ENCODE assay signal across 10 cellular contexts in the genomic region with DNA sequence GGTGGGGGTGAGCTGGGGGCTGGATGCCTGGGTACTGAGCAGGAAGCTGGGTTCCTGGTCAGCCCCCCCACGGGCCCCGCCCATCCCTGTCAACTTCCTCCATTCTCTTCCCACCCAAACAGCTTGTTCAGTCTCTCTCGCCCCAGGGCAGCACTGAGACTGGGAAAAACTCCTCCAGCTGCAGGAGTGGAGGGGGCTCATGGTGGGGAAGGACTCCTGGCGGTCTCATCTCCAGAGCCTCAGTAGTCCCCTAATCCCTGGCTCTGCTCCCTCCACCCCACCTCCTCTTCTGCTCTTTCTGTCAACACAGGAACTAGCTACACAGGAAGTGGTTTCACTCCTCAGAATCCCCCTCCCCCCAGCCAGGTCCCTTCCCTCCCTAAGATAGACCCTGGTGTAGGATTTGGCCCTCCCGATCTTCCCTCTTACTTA. TPM values are rescaled to one million over a fixed set of nuclear protein-coding genes. Genes with fewer than 3 reads are reported as not detected.
DNase-seq lines count a peak whose midpoint lies in the region; ATAC-seq lines count a peak whose summit lies in the region.
"Had no signal": no experiment of that assay in that cellular context is flagged by ENCODE, and none has a peak within 500 bp of the region (broad histone marks: within the 10 kb centered on the region; RNA-seq: fewer than 3 reads in every experiment).

A gene with protein sequence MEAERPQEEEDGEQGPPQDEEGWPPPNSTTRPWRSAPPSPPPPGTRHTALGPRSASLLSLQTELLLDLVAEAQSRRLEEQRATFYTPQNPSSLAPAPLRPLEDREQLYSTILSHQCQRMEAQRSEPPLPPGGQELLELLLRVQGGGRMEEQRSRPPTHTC (minus strand): TSS at position 36 of the 432 bp plus-strand sequence. CDS start 130 bp downstream, outside the sequence.

- H3K27ac ChIP-seq in BLaER1 treated with 17β-estradiol and CSF1 and Interleukin-3, amounts not matched to agents 10 nM and 100 nM: peak within 1 kb of the TSS; percentile 89 to 99 (median 97)

- peak; percentile 36 for DNase-seq in KG1 (lab: John Stamatoyannopoulos, UW)
- DNase-seq in activated CD4-positive, alpha-beta T cell treated with anti-CD3 and anti-CD28 coated beads for 48 hours: peak; percentile 55
- DNase-seq in naive thymus-derived CD8-positive, alpha-beta T cell: peak in 9 of 10 donors; percentile 36 to 78 (median 57)
- DNase-seq in ACHN: no peak
- no peak for DNase-seq in NCI-H526 (lab: John Stamatoyannopoulos, UW)

- no peaks in the 10 kb centered on the region for H3K9me3 Mint-ChIP-seq in naive thymus-derived CD8-positive, alpha-beta T cell

- H3K27me3 Mint-ChIP-seq in naive thymus-derived CD8-positive, alpha-beta T cell: no peaks in the 10 kb centered on the region

- no peaks in the 10 kb centered on the region for H3K9me3 ChIP-seq in BLaER1 treated with 17β-estradiol and CSF1 and Interleukin-3, amounts not matched to agents 10 nM and 100 nM (replicated peaks in 1 of 11)
- no peaks in the 10 kb centered on the region for H3K9me3 ChIP-seq in endocrine pancreas (ENCODE audit: control insufficient read depth, low read length)
- H3K9me3 ChIP-seq: HAP-1, pancreas had no signal

- H3K4me1 ChIP-seq in BLaER1 treated with 17β-estradiol and CSF1 and Interleukin-3, amounts not matched to agents 10 nM and 100 nM: peaks cover 51 to 80% (median 71%) of the 10 kb centered on the region in 10 experiments
- peaks cover 4% of the 10 kb centered on the region for H3K4me1 ChIP-seq in endocrine pancreas (ENCODE audit: control insufficient read depth, insufficient read depth, low read length)

- H3K4me2 ChIP-seq in BLaER1 treated with 17β-estradiol and CSF1 and Interleukin-3, amounts not matched to agents 10 nM and 100 nM: peak within 1 kb of the TSS; percentile 95 to 100 (median 100)

- peaks cover 1 to 26% (median 13%) of the 10 kb centered on the region in 3 donors for H3K36me3 Mint-ChIP-seq in naive thymus-derived CD8-positive, alpha-beta T cell

- H3K36me3 ChIP-seq in BLaER1 treated with 17β-estradiol and CSF1 and Interleukin-3, amounts not matched to agents 10 nM and 100 nM: peaks cover 4 to 14% (median 9%) of the 10 kb centered on the region in 11 experiments
- H3K36me3 ChIP-seq in endocrine pancreas (ENCODE audit: control insufficient read depth, insufficient read depth, low read length): no peaks in the 10 kb centered on the region
- H3K36me3 ChIP-seq: pancreas had no signal

- H3K27ac Mint-ChIP-seq in naive thymus-derived CD8-positive, alpha-beta T cell: peak within 1 kb of the TSS; percentile 91 to 100 (median 98)

- H3K4me3 ChIP-seq in BLaER1 treated with 17β-estradiol and CSF1 and Interleukin-3, amounts not matched to agents 10 nM and 100 nM: peak within 1 kb of the TSS; percentile 77 to 91 (median 82)
- no peak within 1 kb of the TSS for H3K4me3 ChIP-seq in endocrine pancreas (ENCODE audit: control insufficient read depth, insufficient read depth, low read length)
- H3K4me3 ChIP-seq: HAP-1 had no signal

- H3K27me3 ChIP-seq in BLaER1 treated with 17β-estradiol and CSF1 and Interleukin-3, amounts not matched to agents 10 nM and 100 nM: no peaks in the 10 kb centered on the region
- no peaks in the 10 kb centered on the region for H3K27me3 ChIP-seq in endocrine pancreas (ENCODE audit: control insufficient read depth, insufficient read depth, low read length)
- H3K27me3 ChIP-seq: pancreas had no signal

- POLR2A ChIA-PET in naive thymus-derived CD8-positive, alpha-beta T cell (lab: Charles Lee): interaction anchor here (0.7 to 12.3 kb wide), 16 partner anchors 8 to 779 kb away, joined by 3 to 303 read pairs (median 4); a partner anchor contains a TSS

- peaks cover 39 to 69% (median 58%) of the 10 kb centered on the region in 4 donors for H3K4me1 Mint-ChIP-seq in naive thymus-derived CD8-positive, alpha-beta T cell

- H3K9ac ChIP-seq in BLaER1 treated with 17β-estradiol and CSF1 and Interleukin-3, amounts not matched to agents 10 nM and 100 nM: peak within 1 kb of the TSS; percentile 92 to 97 (median 94)
- H3K9ac ChIP-seq in endocrine pancreas (ENCODE audit: control insufficient read depth, insufficient read depth, low read length): peak within 1 kb of the TSS; percentile 35

- peaks cover 0 to 8% (median 0%) of the 10 kb centered on the region in 11 experiments; a peak in 5 of 22 replicates for H4K20me1 ChIP-seq in BLaER1 treated with 17β-estradiol and CSF1 and Interleukin-3, amounts not matched to agents 10 nM and 100 nM

- ATAC-seq in naive thymus-derived CD8-positive, alpha-beta T cell: no peak
- no peak for ATAC-seq in HG03039 (IDR thresholded peaks at IDR 0.05; ENCODE audit: unreplicated experiment)
- ATAC-seq: pancreas had no signal

- peak within 1 kb of the TSS; percentile 94 to 100 (median 98) for H3K4me3 Mint-ChIP-seq in naive thymus-derived CD8-positive, alpha-beta T cell

- in situ Hi-C loops in ACHN (cut with HindIII; ENCODE audit: low pct_ligation_motif_present, low pct_unique_long_range_greater_than_20kb, low sequenced_read_pairs): no loop called here

RNA-seq across cellular contexts. Expression of the gene that starts here (rescaled TPM):
- total RNA-seq in naive thymus-derived CD8-positive, alpha-beta T cell: 100 to 1,000 TPM; 274 to 276 TPM
- 100 to 1,000 TPM; 106 to 144 (median 138) TPM for polyA plus RNA-seq in naive thymus-derived CD8-positive, alpha-beta T cell

Comparison
In these comparisons a context has a peak if more than half of its experiments do, and no peak if none do; other contexts are left out.
1. DNase-seq: peak in KG1 (single experiment), activated CD4-positive, alpha-beta T cell treated with anti-CD3 and anti-CD28 coated beads for 48 hours (single experiment) and naive thymus-derived CD8-positive, alpha-beta T cell (9 of 10); none in ACHN (single experiment) and NCI-H526 (0 of 2).